In the genomic region with DNA sequence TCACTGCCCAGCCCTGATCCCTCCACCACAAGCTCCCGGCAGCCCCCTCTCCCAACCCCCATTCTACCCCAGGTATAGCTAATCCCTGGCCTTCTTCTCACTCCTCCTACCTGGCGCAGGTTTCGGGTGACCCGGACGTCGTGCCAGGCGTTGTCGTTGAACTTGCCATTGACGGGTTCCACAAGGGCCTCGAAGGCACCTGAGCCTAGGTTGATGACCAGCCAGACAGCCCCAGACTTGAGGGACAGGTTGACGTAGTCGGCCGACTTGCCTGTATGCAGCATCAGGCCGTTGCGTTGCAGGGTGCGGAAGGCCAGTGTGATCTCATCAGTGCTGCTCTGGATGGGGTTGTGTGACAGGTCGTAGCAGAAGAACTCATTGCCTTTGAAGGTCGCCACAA, we compare ENCODE assay signal across 36 cellular contexts. TPM values are rescaled to one million over a fixed set of nuclear protein-coding genes. Genes with fewer than 3 reads are reported as not detected.
"Had no signal": no experiment of that assay in that cellular context is flagged by ENCODE, and none has a peak within 500 bp of the region (broad histone marks: within the 10 kb centered on the region; RNA-seq: fewer than 3 reads in every experiment).

No MANE protein-coding gene starts in this region.

- H3K27me3 Mint-ChIP-seq: activated CD4-positive, alpha-beta memory T cell treated with anti-CD3 and anti-CD28 coated beads for 36 hours; activated naive CD4-positive, alpha-beta T cell treated with anti-CD3 and anti-CD28 coated beads, Interleukin-2, amount 50 U/mL, for 24 hours; activated naive CD8-positive, alpha-beta T cell treated with anti-CD3 and anti-CD28 coated beads for 36 hours; activated T-helper 17 cell treated with anti-CD3 and anti-CD28 coated beads, Interleukin-2, amount 50 U/mL, for 72 hours had no signal

- H3K27me3 ChIP-seq: adrenal gland, body of pancreas, breast epithelium, esophagus muscularis mucosa, gastrocnemius medialis, heart left ventricle had no signal

- H3K4me3 ChIP-seq: adrenal gland, body of pancreas, breast epithelium, cardiac muscle cell, coronary artery, esophagus muscularis mucosa, gastrocnemius medialis, heart left ventricle had no signal

- DNase-seq: activated B cell treated with CpG ODN at 0.5 μM for 24 hours; activated CD4-positive, alpha-beta memory T cell treated with anti-CD3 and anti-CD28 coated beads for 36 hours; activated CD4-positive, alpha-beta T cell treated with anti-CD3 and anti-CD28 coated beads for 48 hours; activated CD8-positive, alpha-beta T cell treated with anti-CD3 and anti-CD28 coated beads, Interleukin-2, amount 10 ng/mL, durations not matched to agents 7 days and 5 days; activated effector memory CD4-positive, alpha-beta T cell treated with Interleukin-2 at 50 U/mL for 16 hours; activated gamma-delta T cell treated with Interleukin-2 at 50 U/mL for 16 hours; activated naive CD4-positive, alpha-beta T cell treated with Interleukin-2 at 50 U/mL for 16 hours; activated naive CD8-positive, alpha-beta T cell treated with anti-CD3 and anti-CD28 coated beads for 36 hours; activated naive CD8-positive, alpha-beta T cell treated with anti-CD3 and anti-CD28 coated beads, Interleukin-2, amount 50 U/mL, for 24 hours; activated T-cell treated with anti-CD3 and anti-CD28 coated beads, Interleukin-2, amount 50 U/mL, for 4 hours; adrenal gland; amygdala; aorta; body of pancreas; central memory CD4-positive, alpha-beta T cell; cerebellar nuclear complex; dermis blood vessel endothelial cell; effector CD4-positive, alpha-beta T cell; effector memory CD8-positive, alpha-beta T cell; erythroblast; foreskin keratinocyte; gastrocnemius medialis; glutamatergic neuron; heart left ventricle; T-helper 1 cell; T-helper 17 cell; T1000; WERI-Rb-1 had no signal

- H3K4me3 Mint-ChIP-seq: activated B cell treated with CpG ODN at 0.5 μM for 24 hours; activated CD4-positive, alpha-beta memory T cell treated with anti-CD3 and anti-CD28 coated beads for 36 hours; activated CD8-positive, alpha-beta T cell treated with anti-CD3 and anti-CD28 coated beads, Interleukin-2, amount 10 ng/mL, durations not matched to agents 7 days and 5 days; activated naive CD4-positive, alpha-beta T cell treated with anti-CD3 and anti-CD28 coated beads, Interleukin-2, amount 50 U/mL, for 24 hours; activated naive CD8-positive, alpha-beta T cell treated with anti-CD3 and anti-CD28 coated beads for 36 hours; activated naive CD8-positive, alpha-beta T cell treated with anti-CD3 and anti-CD28 coated beads, Interleukin-2, amount 50 U/mL, for 24 hours; activated T-cell treated with anti-CD3 and anti-CD28 coated beads, Interleukin-2, amount 50 U/mL, for 4 hours; activated T-helper 17 cell treated with anti-CD3 and anti-CD28 coated beads, Interleukin-2, amount 50 U/mL, for 72 hours; effector memory CD8-positive, alpha-beta T cell; T-helper 17 cell; T-helper 2 cell treated with Interferon-gamma antibody and Interleukin-4, amounts not matched to agents 5 μg/mL and 100 μg/mL, for 36 hours had no signal

- ATAC-seq: activated CD4-positive, CD25-positive, alpha-beta regulatory T cell treated with anti-CD3 and anti-CD28 coated beads, Interleukin-2, amount 50 U/mL, for 24 hours; activated CD8-positive, alpha-beta T cell treated with anti-CD3 and anti-CD28 coated beads, Interleukin-2, amount 10 ng/mL, durations not matched to agents 7 days and 5 days; activated naive CD8-positive, alpha-beta T cell treated with anti-CD3 and anti-CD28 coated beads, Interleukin-2, amount 50 U/mL, for 24 hours; activated T-cell treated with anti-CD3 and anti-CD28 coated beads, Interleukin-2, amount 50 U/mL, for 4 hours; activated T-helper 17 cell treated with anti-CD3 and anti-CD28 coated beads, Interleukin-2, amount 50 U/mL, for 72 hours; body of pancreas; effector memory CD8-positive, alpha-beta T cell; foreskin keratinocyte; gastrocnemius medialis; heart left ventricle; T-helper 17 cell had no signal

- H3K36me3 Mint-ChIP-seq: activated CD4-positive, alpha-beta memory T cell treated with anti-CD3 and anti-CD28 coated beads for 36 hours; activated naive CD4-positive, alpha-beta T cell treated with anti-CD3 and anti-CD28 coated beads, Interleukin-2, amount 50 U/mL, for 24 hours; activated naive CD8-positive, alpha-beta T cell treated with anti-CD3 and anti-CD28 coated beads for 36 hours had no signal

- H3K4me1 ChIP-seq: breast epithelium had no signal

- H3K36me3 ChIP-seq: adrenal gland, breast epithelium, cardiac muscle cell, esophagus muscularis mucosa, gastrocnemius medialis, heart left ventricle, WERI-Rb-1 had no signal

- H3K27ac ChIP-seq: adrenal gland, body of pancreas, breast epithelium, cardiac muscle cell, esophagus muscularis mucosa, foreskin keratinocyte, gastrocnemius medialis, heart left ventricle, WERI-Rb-1 had no signal

- H3K9me3 Mint-ChIP-seq: activated B cell treated with CpG ODN at 0.5 μM for 24 hours; activated CD4-positive, alpha-beta memory T cell treated with anti-CD3 and anti-CD28 coated beads for 36 hours; activated naive CD4-positive, alpha-beta T cell treated with anti-CD3 and anti-CD28 coated beads, Interleukin-2, amount 50 U/mL, for 24 hours; activated naive CD8-positive, alpha-beta T cell treated with anti-CD3 and anti-CD28 coated beads for 36 hours; activated naive CD8-positive, alpha-beta T cell treated with anti-CD3 and anti-CD28 coated beads, Interleukin-2, amount 50 U/mL, for 24 hours; activated T-cell treated with anti-CD3 and anti-CD28 coated beads, Interleukin-2, amount 50 U/mL, for 4 hours; activated T-helper 17 cell treated with anti-CD3 and anti-CD28 coated beads, Interleukin-2, amount 50 U/mL, for 72 hours; effector memory CD8-positive, alpha-beta T cell; T-helper 2 cell treated with Interferon-gamma antibody and Interleukin-4, amounts not matched to agents 5 μg/mL and 100 μg/mL, for 36 hours had no signal

- H3K9me3 ChIP-seq: adrenal gland, body of pancreas, breast epithelium, esophagus muscularis mucosa, gastrocnemius medialis, heart left ventricle had no signal

- H3K27ac Mint-ChIP-seq: activated B cell treated with CpG ODN at 0.5 μM for 24 hours; activated CD4-positive, alpha-beta memory T cell treated with anti-CD3 and anti-CD28 coated beads for 36 hours; activated CD8-positive, alpha-beta T cell treated with anti-CD3 and anti-CD28 coated beads, Interleukin-2, amount 10 ng/mL, durations not matched to agents 7 days and 5 days; activated naive CD4-positive, alpha-beta T cell treated with anti-CD3 and anti-CD28 coated beads, Interleukin-2, amount 50 U/mL, for 24 hours; activated naive CD8-positive, alpha-beta T cell treated with anti-CD3 and anti-CD28 coated beads for 36 hours; activated naive CD8-positive, alpha-beta T cell treated with anti-CD3 and anti-CD28 coated beads, Interleukin-2, amount 50 U/mL, for 24 hours; activated T-helper 17 cell treated with anti-CD3 and anti-CD28 coated beads, Interleukin-2, amount 50 U/mL, for 72 hours; effector memory CD8-positive, alpha-beta T cell; T-helper 2 cell treated with Interferon-gamma antibody and Interleukin-4, amounts not matched to agents 5 μg/mL and 100 μg/mL, for 36 hours had no signal

RNA-seq across cellular contexts. Expression of a gene that starts 37.5 kb away (rescaled TPM):
- total RNA-seq: dermis blood vessel endothelial cell, foreskin keratinocyte had no signal
- polyA plus RNA-seq: foreskin keratinocyte had no signal
